ENCODE assay signal across 18 cellular contexts in the genomic region with DNA sequence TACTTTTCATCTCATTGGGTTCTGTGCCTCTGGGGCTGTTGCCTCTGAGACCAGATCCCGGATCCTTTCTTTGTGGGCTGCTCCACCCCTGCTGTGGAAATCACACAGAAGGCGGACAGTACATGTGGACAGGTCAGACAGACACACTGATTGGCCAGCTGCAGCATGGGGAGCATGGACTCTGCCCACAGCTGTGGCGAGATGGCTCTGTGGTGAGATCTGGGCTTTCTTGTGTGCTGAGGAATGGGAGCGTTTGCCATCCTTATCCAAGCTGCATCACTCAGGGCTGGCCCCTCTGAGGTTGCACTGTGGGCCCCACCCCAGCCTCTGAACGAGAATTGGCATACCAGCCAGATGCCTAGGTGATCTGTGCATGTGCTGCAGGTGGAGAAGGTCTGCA.
DNase-seq lines count a peak whose midpoint lies in the region; ATAC-seq and TF ChIP-seq lines count a peak whose summit lies in the region.
"Had no signal": no experiment of that assay in that cellular context is flagged by ENCODE, and none has a peak within 500 bp of the region (broad histone marks: within the 10 kb centered on the region; RNA-seq: fewer than 3 reads in every experiment).

No MANE protein-coding gene starts in this region.

- H3K4me1 ChIP-seq in esophagus muscularis mucosa = no peaks in the 10 kb centered on the region

- H3K36me3 ChIP-seq in esophagus muscularis mucosa = no peaks in the 10 kb centered on the region

- no peak overlapping the region for H3K4me3 ChIP-seq in esophagus muscularis mucosa
- H3K4me3 ChIP-seq: BLaER1, GM12878, GM23248 had no signal

- peaks cover 26% of the 10 kb centered on the region for H3K36me3 Mint-ChIP-seq in activated CD8-positive, alpha-beta T cell treated with anti-CD3 and anti-CD28 coated beads, Interleukin-2, amount 10 ng/mL, durations not matched to agents 7 days and 5 days (ENCODE audit: low read depth)
- H3K36me3 Mint-ChIP-seq in activated CD8-positive, alpha-beta T cell treated with anti-CD3 and anti-CD28 coated beads for 36 hours (ENCODE audit: low read depth) = peaks cover 25% of the 10 kb centered on the region
- no peaks in the 10 kb centered on the region for H3K36me3 Mint-ChIP-seq in central memory CD8-positive, alpha-beta T cell (ENCODE audit: insufficient read depth)
- H3K36me3 Mint-ChIP-seq in natural killer cell treated with Interleukin-12 subunit alpha and Interleukin-12 subunit beta and Interleukin-15 and Interleukin-18, amount 100 ng/mL, for 72 hours = peaks cover 7% of the 10 kb centered on the region

- no peak for TF ChIP-seq EP300 in esophagus muscularis mucosa (IDR thresholded peaks at IDR 0.05)

- H3K4me3 Mint-ChIP-seq in activated CD8-positive, alpha-beta T cell treated with anti-CD3 and anti-CD28 coated beads, Interleukin-2, amount 10 ng/mL, durations not matched to agents 7 days and 5 days = peak overlapping the region; percentile 15
- no peak overlapping the region for H3K4me3 Mint-ChIP-seq in activated CD8-positive, alpha-beta T cell treated with anti-CD3 and anti-CD28 coated beads for 36 hours
- H3K4me3 Mint-ChIP-seq in central memory CD8-positive, alpha-beta T cell = peak overlapping the region; percentile 49
- peak overlapping the region; percentile 63 for H3K4me3 Mint-ChIP-seq in natural killer cell treated with Interleukin-12 subunit alpha and Interleukin-12 subunit beta and Interleukin-15 and Interleukin-18, amount 100 ng/mL, for 72 hours

- ATAC-seq in activated CD8-positive, alpha-beta T cell treated with anti-CD3 and anti-CD28 coated beads, Interleukin-2, amount 10 ng/mL, durations not matched to agents 7 days and 5 days = no peak
- no peak for ATAC-seq in activated CD8-positive, alpha-beta T cell treated with anti-CD3 and anti-CD28 coated beads for 36 hours
- no peak for ATAC-seq in central memory CD8-positive, alpha-beta T cell (replicated peaks; ENCODE audit: extremely low read depth, poor library complexity, severe bottlenecking)
- ATAC-seq in natural killer cell treated with Interleukin-12 subunit alpha and Interleukin-12 subunit beta and Interleukin-15 and Interleukin-18, amount 100 ng/mL, for 72 hours = no peak
- ATAC-seq in GM19452 (IDR thresholded peaks at IDR 0.05; ENCODE audit: unreplicated experiment) = no peak
- ATAC-seq: GM12878 had no signal

- no peak overlapping the region for H3K27ac ChIP-seq in esophagus muscularis mucosa (replicated peaks in 1 of 4)
- H3K27ac ChIP-seq: BLaER1, GM23248 had no signal

- H3K27me3 Mint-ChIP-seq in activated CD8-positive, alpha-beta T cell treated with anti-CD3 and anti-CD28 coated beads, Interleukin-2, amount 10 ng/mL, durations not matched to agents 7 days and 5 days (ENCODE audit: low read depth) = no peaks in the 10 kb centered on the region
- no peaks in the 10 kb centered on the region for H3K27me3 Mint-ChIP-seq in activated CD8-positive, alpha-beta T cell treated with anti-CD3 and anti-CD28 coated beads for 36 hours
- H3K27me3 Mint-ChIP-seq in central memory CD8-positive, alpha-beta T cell = no peaks in the 10 kb centered on the region
- H3K27me3 Mint-ChIP-seq in natural killer cell treated with Interleukin-12 subunit alpha and Interleukin-12 subunit beta and Interleukin-15 and Interleukin-18, amount 100 ng/mL, for 72 hours = no peaks in the 10 kb centered on the region

- H3K9me3 Mint-ChIP-seq in activated CD8-positive, alpha-beta T cell treated with anti-CD3 and anti-CD28 coated beads, Interleukin-2, amount 10 ng/mL, durations not matched to agents 7 days and 5 days (ENCODE audit: insufficient read depth) = peaks cover 4% of the 10 kb centered on the region
- H3K9me3 Mint-ChIP-seq in activated CD8-positive, alpha-beta T cell treated with anti-CD3 and anti-CD28 coated beads for 36 hours = peaks cover 8% of the 10 kb centered on the region
- H3K9me3 Mint-ChIP-seq in central memory CD8-positive, alpha-beta T cell = peaks cover 6% of the 10 kb centered on the region
- peaks cover 10% of the 10 kb centered on the region for H3K9me3 Mint-ChIP-seq in natural killer cell treated with Interleukin-12 subunit alpha and Interleukin-12 subunit beta and Interleukin-15 and Interleukin-18, amount 100 ng/mL, for 72 hours
- H3K9me3 Mint-ChIP-seq: CD8-positive, alpha-beta T cell had no signal

- CTCF ChIA-PET in activated CD8-positive, alpha-beta T cell treated with anti-CD3 and anti-CD28 coated beads, Interleukin-2, amount 10 ng/mL, durations not matched to agents 7 days and 5 days (lab: Charles Lee) = no interaction called here
- CTCF ChIA-PET in activated CD8-positive, alpha-beta T cell treated with anti-CD3 and anti-CD28 coated beads for 36 hours (lab: Charles Lee) = no interaction called here

- no peak for TF ChIP-seq CTCF in activated CD8-positive, alpha-beta T cell treated with anti-CD3 and anti-CD28 coated beads for 36 hours (IDR thresholded peaks at IDR 0.05)
- no peak for TF ChIP-seq CTCF in esophagus muscularis mucosa (IDR thresholded peaks at IDR 0.05)

- H3K27ac Mint-ChIP-seq in activated CD8-positive, alpha-beta T cell treated with anti-CD3 and anti-CD28 coated beads, Interleukin-2, amount 10 ng/mL, durations not matched to agents 7 days and 5 days = peak overlapping the region; percentile 35
- no peak overlapping the region for H3K27ac Mint-ChIP-seq in activated CD8-positive, alpha-beta T cell treated with anti-CD3 and anti-CD28 coated beads for 36 hours
- peak overlapping the region; percentile 63 for H3K27ac Mint-ChIP-seq in central memory CD8-positive, alpha-beta T cell (ENCODE audit: low read depth)
- peak overlapping the region; percentile 66 to 87 for H3K27ac Mint-ChIP-seq in natural killer cell treated with Interleukin-12 subunit alpha and Interleukin-12 subunit beta and Interleukin-15 and Interleukin-18, amount 100 ng/mL, for 72 hours

- WGBS in esophagus muscularis mucosa = 93% methylated on average over 4 of the region's 5 CpGs

- DNase-seq in activated CD8-positive, alpha-beta T cell treated with anti-CD3 and anti-CD28 coated beads, Interleukin-2, amount 10 ng/mL, durations not matched to agents 7 days and 5 days = no peak
- no peak for DNase-seq in activated CD8-positive, alpha-beta T cell treated with anti-CD3 and anti-CD28 coated beads for 36 hours
- DNase-seq in central memory CD8-positive, alpha-beta T cell (ENCODE audit: low spot score in 2 of 2) = no peak
- DNase-seq in esophagus muscularis mucosa (ENCODE audit: extremely low spot score) (peak; percentile 74), DMS114 treated with DMSO at 0.1 percent for 48 hours (lab: John Stamatoyannopoulos, UW; ENCODE audit: unreplicated experiment) (no peak), T-helper 9 cell (no peak)
- no peak for DNase-seq in natural killer cell treated with Interleukin-12 subunit alpha and Interleukin-12 subunit beta and Interleukin-15 and Interleukin-18, amount 100 ng/mL, for 72 hours (ENCODE audit: low spot score)
- DNase-seq: 8988T; Calu3; CD8-positive, alpha-beta T cell; DMS53; DND-41; EL; GM23248; HCEC 1CT had no signal

- TF ChIP-seq POLR2A in esophagus muscularis mucosa (IDR thresholded peaks at IDR 0.05; ENCODE audit: low read depth) = no peak

- H3K27me3 ChIP-seq in esophagus muscularis mucosa = no peaks in the 10 kb centered on the region
- H3K27me3 ChIP-seq: BLaER1 had no signal

- no peaks in the 10 kb centered on the region for H3K9me3 ChIP-seq in esophagus muscularis mucosa

- POLR2A ChIA-PET in activated CD8-positive, alpha-beta T cell treated with anti-CD3 and anti-CD28 coated beads, Interleukin-2, amount 10 ng/mL, durations not matched to agents 7 days and 5 days (lab: Charles Lee) = no interaction called here
- POLR2A ChIA-PET in activated CD8-positive, alpha-beta T cell treated with anti-CD3 and anti-CD28 coated beads for 36 hours (lab: Charles Lee) = no interaction called here

- intact Hi-C loops in activated CD8-positive, alpha-beta T cell treated with anti-CD3 and anti-CD28 coated beads for 36 hours (cut with micrococcal nuclease) = no loop called here
- intact Hi-C loops in esophagus muscularis mucosa (cut with DNase I) = no loop called here

- H3K4me1 Mint-ChIP-seq in activated CD8-positive, alpha-beta T cell treated with anti-CD3 and anti-CD28 coated beads, Interleukin-2, amount 10 ng/mL, durations not matched to agents 7 days and 5 days (ENCODE audit: low read depth) = peaks cover 56% of the 10 kb centered on the region
- peaks cover 60% of the 10 kb centered on the region for H3K4me1 Mint-ChIP-seq in activated CD8-positive, alpha-beta T cell treated with anti-CD3 and anti-CD28 coated beads for 36 hours (ENCODE audit: low read depth)
- H3K4me1 Mint-ChIP-seq in central memory CD8-positive, alpha-beta T cell = peaks cover 54% of the 10 kb centered on the region
- peaks cover 72 to 75% of the 10 kb centered on the region in 2 donors for H3K4me1 Mint-ChIP-seq in natural killer cell treated with Interleukin-12 subunit alpha and Interleukin-12 subunit beta and Interleukin-15 and Interleukin-18, amount 100 ng/mL, for 72 hours (ENCODE audit: low read depth in 2 of 2)
